Comparison of ENCODE assay signal across 31 cellular contexts in the genomic region with DNA sequence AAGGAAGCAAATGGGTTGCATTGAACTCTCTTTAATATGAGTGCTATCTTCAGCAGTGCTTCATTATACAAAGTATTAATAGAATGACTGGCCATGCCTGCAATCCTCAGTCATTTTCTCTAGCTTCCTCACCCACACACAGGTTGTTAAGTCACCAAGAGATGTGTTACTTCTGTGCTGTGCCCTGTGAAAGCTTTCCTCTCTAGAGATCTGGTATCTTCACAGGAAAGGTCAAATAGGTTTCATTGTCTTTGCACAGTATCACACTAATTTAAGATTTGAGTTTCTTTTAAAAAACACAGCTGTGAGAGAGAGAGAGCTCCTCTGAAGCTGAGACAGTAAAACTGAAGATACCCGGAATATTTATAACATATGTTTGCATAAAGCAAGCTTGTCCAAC.
"Had no signal": no experiment of that assay in that cellular context is flagged by ENCODE, and none has a peak within 500 bp of the region (broad histone marks: within the 10 kb centered on the region; RNA-seq: fewer than 3 reads in every experiment).

No MANE protein-coding gene starts in this region.

- H3K4me3 ChIP-seq: PC-9, SJCRH30, SK-N-MC had no signal

- H3K4me2 ChIP-seq: PC-9 had no signal

- H3K36me3 ChIP-seq: SJCRH30 had no signal

- H3K4me1 ChIP-seq: SJCRH30 had no signal

- H2AFZ ChIP-seq: PC-9 had no signal

- ATAC-seq: Panc1, Right ventricle myocardium inferior, SK-N-SH treated with all-trans-retinoic acid at 6 μM for 48 hours, T-cell had no signal

- DNase-seq: Karpas-422, MM.1S, MV-4-11, NCI-H1092 treated with DMSO at 0.1 percent for 48 hours, NCI-H1105 treated with DMSO at 0.1 percent for 48 hours, NCI-H1417, NCI-H1436, NCI-H146, NCI-H1694, NCI-H187, NCI-H1930, NCI-H2029 treated with DMSO at 0.1 percent for 48 hours, NCI-H2171 treated with DMSO at 0.1 percent for 48 hours, NCI-H2227 treated with DMSO at 0.1 percent for 48 hours, NCI-H345, NCI-H446, NCI-H510A treated with DMSO at 0.1 percent for 48 hours, NCI-H524 treated with DMSO at 0.1 percent for 48 hours, NCI-H526 treated with DMSO at 0.1 percent for 48 hours, NCI-H748 treated with DMSO at 0.1 percent for 48 hours, NCI-H82, PC-9, SHP77, SIG-M5, SJCRH30, T-cell had no signal

- H3K27ac ChIP-seq: PC-9, RWPE1, SJCRH30, SK-N-MC had no signal

- H3K9me3 ChIP-seq: SJCRH30 had no signal

- H3K27me3 ChIP-seq: SJCRH30 had no signal
